23 cellular contexts compared by ENCODE assay signal in the genomic region with DNA sequence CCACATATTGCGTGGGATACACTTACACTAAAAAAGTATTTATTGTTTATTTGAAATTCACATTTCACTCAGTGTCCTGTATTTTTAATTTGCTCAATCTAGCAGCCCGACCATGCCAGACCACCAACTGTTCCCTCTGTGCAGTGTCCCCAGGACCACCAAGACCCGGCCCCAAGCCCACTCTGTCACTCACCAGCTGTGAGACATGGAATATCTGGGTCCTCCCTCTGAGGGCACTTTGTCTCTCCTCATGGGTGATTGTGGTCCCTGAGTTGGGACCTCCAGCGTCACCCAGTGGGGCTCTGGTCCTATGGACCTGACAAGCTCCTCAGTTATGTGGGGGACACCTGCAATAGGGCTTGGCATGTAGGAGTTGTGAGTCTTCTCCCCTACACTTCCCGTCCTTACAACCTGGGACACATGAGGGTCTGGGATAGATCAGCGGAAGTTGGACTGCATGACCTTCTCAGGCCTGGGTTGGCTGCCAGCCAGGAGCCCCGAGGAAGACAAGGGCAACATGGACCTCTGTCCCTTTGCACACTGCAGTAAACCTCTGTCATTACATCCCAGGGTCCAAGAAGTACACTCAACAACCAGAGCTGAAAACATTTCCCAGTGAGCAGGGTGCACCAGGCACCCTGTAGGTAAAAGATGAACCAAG. TPM values are rescaled to one million over a fixed set of nuclear protein-coding genes. Genes with fewer than 3 reads are reported as not detected.
A peak's percentile ranks its signal among the peaks of the same experiment; 100 is the strongest.
DNase-seq lines count a peak whose midpoint lies in the region; ATAC-seq, FAIRE-seq and TF ChIP-seq lines count a peak whose summit lies in the region.
"Had no signal": no experiment of that assay in that cellular context is flagged by ENCODE, and none has a peak within 500 bp of the region (broad histone marks: within the 10 kb centered on the region; RNA-seq: fewer than 3 reads in every experiment).

No MANE protein-coding gene starts in this region.

- no peak for TF ChIP-seq RAD21 in K562 (CRISPR knock-in tag; conservative IDR thresholded peaks at IDR 0.05 in 1 of 2, IDR thresholded peaks at IDR 0.05 in 1 of 2)

- no peaks in the 10 kb centered on the region for H3K79me2 ChIP-seq in DND-41 (ENCODE audit: insufficient read depth, low read length)
- H3K79me2 ChIP-seq in K562 (ENCODE audit: control insufficient read depth, insufficient read depth, low read length) = no peaks in the 10 kb centered on the region
- H3K79me2 ChIP-seq in H9 (ENCODE audit: insufficient read depth, low read length) = no peaks in the 10 kb centered on the region

- H4K8ac ChIP-seq in H9 (replicated peaks; ENCODE audit: insufficient read length, low read depth, low read length) = no peak overlapping the region

- H3K23ac ChIP-seq in H9 (ENCODE audit: insufficient read length, low read depth, low read length) = no peak overlapping the region

- no peak overlapping the region for H3K4me3 Mint-ChIP-seq in H9
- no peak overlapping the region for H3K4me3 Mint-ChIP-seq in activated naive CD4-positive, alpha-beta T cell treated with anti-CD3 and anti-CD28 coated beads for 36 hours

- no peak overlapping the region for H4K5ac ChIP-seq in H9 (ENCODE audit: insufficient read length, low read depth, low read length)

- no peak for TF ChIP-seq POLR2A in K562 (conservative IDR thresholded peaks at IDR 0.05)

- intact Hi-C loops in K562 (cut with micrococcal nuclease) (no loop called here), colonic mucosa (cut with DNase I) (no loop called here)
- intact Hi-C loops in activated naive CD4-positive, alpha-beta T cell treated with anti-CD3 and anti-CD28 coated beads for 36 hours (cut with micrococcal nuclease) = no loop called here

- no peak overlapping the region for H2BK120ac ChIP-seq in H9 (ENCODE audit: low read depth, low read length, poor library complexity, severe bottlenecking)

- CTCF ChIA-PET in K562 (lab: Yijun Ruan, JAX; ENCODE audit: low intra/inter-chr PET ratio) = no interaction called here
- CTCF ChIA-PET in activated naive CD4-positive, alpha-beta T cell treated with anti-CD3 and anti-CD28 coated beads for 36 hours (lab: Charles Lee) = no interaction called here

- no peak overlapping the region for H3K27ac Mint-ChIP-seq in H9
- H3K27ac Mint-ChIP-seq in activated naive CD4-positive, alpha-beta T cell treated with anti-CD3 and anti-CD28 coated beads for 36 hours = no peak overlapping the region

- TF ChIP-seq CTCF in DND-41 (IDR thresholded peaks at IDR 0.05; ENCODE audit: borderline replicate concordance, extremely low read depth, low read length, poor library complexity, severe bottlenecking) = no peak
- no peak for TF ChIP-seq CTCF in K562 (IDR thresholded peaks at IDR 0.05 in 2 of 3, conservative IDR thresholded peaks at IDR 0.05 in 1 of 3; ENCODE audit: insufficient read depth in 2 of 3, low read depth in 1 of 3, low read length in 3 of 3)
- no peak for TF ChIP-seq CTCF in right atrium auricular region (IDR thresholded peaks at IDR 0.05)
- no peak for TF ChIP-seq CTCF in H9 (conservative IDR thresholded peaks at IDR 0.05)
- TF ChIP-seq CTCF in colonic mucosa (IDR thresholded peaks at IDR 0.05) = no peak

- no peaks in the 10 kb centered on the region for H3K9me3 Mint-ChIP-seq in H9
- H3K9me3 Mint-ChIP-seq in activated naive CD4-positive, alpha-beta T cell treated with anti-CD3 and anti-CD28 coated beads for 36 hours = no peaks in the 10 kb centered on the region
- H3K9me3 Mint-ChIP-seq: CD8-positive, alpha-beta memory T cell had no signal

- no peak overlapping the region for H3K27ac ChIP-seq in DND-41 (ENCODE audit: low read length)
- H3K27ac ChIP-seq in K562 (ENCODE audit: extremely low read depth, low read depth, low read length) = no peak overlapping the region
- peak overlapping the region; percentile 28 to 43 for H3K27ac ChIP-seq in right atrium auricular region
- H3K27ac ChIP-seq in skeletal muscle tissue (ENCODE audit: low read depth, low read length) = peak overlapping the region; percentile 48
- no peak overlapping the region for H3K27ac ChIP-seq in H9 (ENCODE audit: insufficient read length, low read depth, low read length)
- no peak overlapping the region for H3K27ac ChIP-seq in colonic mucosa
- H3K27ac ChIP-seq: PC-9 had no signal

- H3K18ac ChIP-seq in H9 (ENCODE audit: insufficient read length, low read depth, low read length) = no peak overlapping the region

- H3K23me2 ChIP-seq in H9 (ENCODE audit: insufficient read length, low read depth, low read length, poor library complexity, severe bottlenecking) = no peaks in the 10 kb centered on the region

- ATAC-seq in DND-41 (ENCODE audit: insufficient read depth, low read depth) (no peak), K562 (no peak)
- ATAC-seq: HepG2 had no signal

- in situ Hi-C loops in K562 (cut with MboI) = no loop called here

- H3K4me3 ChIP-seq in DND-41 (ENCODE audit: low read depth in 1 of 2, low read length in 2 of 2) (no peak overlapping the region), K562 (no peak overlapping the region), right atrium auricular region (no peak overlapping the region), skeletal muscle tissue (ENCODE audit: low read length in 3 of 3) (peak overlapping the region in 1 of 3 donors; percentile 22), colonic mucosa (no peak overlapping the region)
- H3K4me3 ChIP-seq: GM12878, PC-9 had no signal

- TF ChIP-seq EP300 in K562 (IDR thresholded peaks at IDR 0.05; ENCODE audit: low read length) = no peak

- H3K27me3 Mint-ChIP-seq in H9 (ENCODE audit: low read depth) = peaks cover 21% of the 10 kb centered on the region
- H3K27me3 Mint-ChIP-seq in activated naive CD4-positive, alpha-beta T cell treated with anti-CD3 and anti-CD28 coated beads for 36 hours (ENCODE audit: low read depth) = peaks cover 1% of the 10 kb centered on the region

- no peak overlapping the region for H2AK5ac ChIP-seq in H9 (ENCODE audit: insufficient read length, low read length)

- no peaks in the 10 kb centered on the region for H3K9me1 ChIP-seq in K562 (ENCODE audit: control insufficient read depth, insufficient read depth, low read length)

- H2BK20ac ChIP-seq in H9 (ENCODE audit: low read depth, low read length, poor library complexity, severe bottlenecking) = no peak overlapping the region

- H3K36me3 ChIP-seq in DND-41 (ENCODE audit: insufficient read depth, low read length) = no peaks in the 10 kb centered on the region
- peaks cover 4% of the 10 kb centered on the region; the same call in 1 of the 3 replicates for H3K36me3 ChIP-seq in K562 (ENCODE audit: control insufficient read depth, insufficient read depth, low read length)
- H3K36me3 ChIP-seq in right atrium auricular region = peaks cover 3% of the 10 kb centered on the region
- peaks cover 48 to 63% (median 48%) of the 10 kb centered on the region in 3 donors for H3K36me3 ChIP-seq in skeletal muscle tissue (ENCODE audit: control insufficient read depth in 3 of 3, insufficient read depth in 3 of 3, low read length in 3 of 3)
- H3K36me3 ChIP-seq in colonic mucosa = no peaks in the 10 kb centered on the region
- H3K36me3 ChIP-seq: BE2C had no signal

- no peak overlapping the region for H2BK5ac ChIP-seq in H9 (ENCODE audit: insufficient read length, low read length)

- no peaks in the 10 kb centered on the region for H3K9me3 ChIP-seq in DND-41 (ENCODE audit: insufficient read depth, low read length, severe bottlenecking)
- no peaks in the 10 kb centered on the region for H3K9me3 ChIP-seq in K562 (replicated peaks; ENCODE audit: control insufficient read depth, insufficient read depth, low read depth, low read length)
- H3K9me3 ChIP-seq in right atrium auricular region = no peaks in the 10 kb centered on the region
- no peaks in the 10 kb centered on the region for H3K9me3 ChIP-seq in skeletal muscle tissue (ENCODE audit: control insufficient read depth in 3 of 3, low read length in 3 of 3)
- no peaks in the 10 kb centered on the region for H3K9me3 ChIP-seq in H9 (ENCODE audit: control insufficient read depth, low read depth, low read length)
- no peaks in the 10 kb centered on the region for H3K9me3 ChIP-seq in colonic mucosa
- H3K9me3 ChIP-seq: BE2C had no signal

- no peak overlapping the region for H2AFZ ChIP-seq in DND-41 (ENCODE audit: low read depth, low read length)
- no peak overlapping the region for H2AFZ ChIP-seq in K562 (ENCODE audit: low read depth, low read length)
- no peak overlapping the region for H2AFZ ChIP-seq in H9 (ENCODE audit: low read length)
- H2AFZ ChIP-seq: PC-9 had no signal

- DNase-seq in DND-41 = no peak
- DNase-seq in K562 (ENCODE audit: extremely low read depth in 1 of 4, low spot score in 3 of 4) = no peak
- no peak for DNase-seq in right atrium auricular region (ENCODE audit: low spot score)
- DNase-seq in H9 = no peak
- no peak for DNase-seq in activated naive CD4-positive, alpha-beta T cell treated with anti-CD3 and anti-CD28 coated beads for 36 hours
- no peak for DNase-seq in colonic mucosa
- DNase-seq: ACHN; BE2C; CD8-positive, alpha-beta memory T cell; GDM1; GOT3; Karpas-422; MM.1S; NCI-H1105; NCI-H1694; NCI-H2107; NCI-H2227 treated with DMSO at 0.1 percent for 48 hours; NCI-H524; PC-9 had no signal

- H4K20me1 ChIP-seq in DND-41 (ENCODE audit: insufficient read depth, low read length) (no peaks in the 10 kb centered on the region), K562 (replicated peaks; ENCODE audit: control insufficient read depth, insufficient read depth, low read length) (no peaks in the 10 kb centered on the region; the same call in 1 of the 2 replicates), H9 (ENCODE audit: control insufficient read depth, insufficient read depth, insufficient read length) (no peaks in the 10 kb centered on the region)

- no peak overlapping the region for H2BK15ac ChIP-seq in H9 (ENCODE audit: low read depth, low read length)

- H2BK12ac ChIP-seq in H9 (ENCODE audit: insufficient read length, low read depth, low read length) = no peak overlapping the region

- no TSS peak for BruUV-seq in K562 (replicated peaks; lab: Mats Ljungman, UMichigan)

- H3T11ph ChIP-seq in H9 (ENCODE audit: low read length) = no peak overlapping the region

- WGBS in K562 (ENCODE audit: insufficient coverage, low coverage, missing lambda C conversion rate) = 66% methylated on average over 7 of the region's 7 CpGs
- no CpG with 5 or more reads among the region's 7 CpGs for WGBS in H9 (ENCODE audit: extremely low coverage, insufficient read length, low lambda C conversion rate)

- H3K4me1 Mint-ChIP-seq in H9 = no peaks in the 10 kb centered on the region
- peaks cover 13% of the 10 kb centered on the region for H3K4me1 Mint-ChIP-seq in activated naive CD4-positive, alpha-beta T cell treated with anti-CD3 and anti-CD28 coated beads for 36 hours (ENCODE audit: low read depth)

- no peak overlapping the region for H3K4ac ChIP-seq in H9 (ENCODE audit: low read depth, low read length)

- H3K4me2 ChIP-seq in DND-41 (ENCODE audit: insufficient read depth, low read length) = peak overlapping the region; percentile 63
- no peak overlapping the region for H3K4me2 ChIP-seq in K562 (ENCODE audit: insufficient read depth, low read length)
- no peak overlapping the region for H3K4me2 ChIP-seq in H9 (ENCODE audit: insufficient read depth, insufficient read length, low read length)
- H3K4me2 ChIP-seq: PC-9 had no signal

- H3K9ac ChIP-seq in DND-41 (ENCODE audit: low read depth, low read length) (no peak overlapping the region), K562 (ENCODE audit: insufficient read depth in 1 of 2, low read depth in 2 of 2, low read length in 2 of 2) (peak overlapping the region in 1 of 2 experiments; percentile 12; a peak in 1 of 4 replicates), skeletal muscle tissue (ENCODE audit: low read depth in 1 of 3, low read length in 3 of 3) (peak overlapping the region in 1 of 3 donors; percentile 62), H9 (ENCODE audit: extremely low read depth, insufficient read length, low read length) (no peak overlapping the region), colonic mucosa (ENCODE audit: low read depth in 2 of 2, low read length in 2 of 2) (no peak overlapping the region)

- no peak for FAIRE-seq in K562 (lab: Jason Lieb, UNC)
- FAIRE-seq: D721Med, HepG2 had no signal

- no peak overlapping the region for H3K14ac ChIP-seq in H9 (ENCODE audit: insufficient read depth, low read length)

- no peak overlapping the region for H4K91ac ChIP-seq in H9 (ENCODE audit: insufficient read length, low read depth, low read length)

- H3K79me1 ChIP-seq in H9 (ENCODE audit: insufficient read depth, low read depth, low read length, poor library complexity, severe bottlenecking) = no peaks in the 10 kb centered on the region

- POLR2A ChIA-PET in K562 (lab: Yijun Ruan, JAX) = interaction anchor here (0.6 kb wide), 2 partner anchors 9 to 426 kb away, joined by 3 read pairs; no protein-coding TSS in a partner anchor

- no peaks in the 10 kb centered on the region for H3K27me3 ChIP-seq in DND-41 (ENCODE audit: insufficient read depth, low read length, poor library complexity)
- no peaks in the 10 kb centered on the region for H3K27me3 ChIP-seq in K562 (ENCODE audit: control insufficient read depth in 2 of 2, insufficient read depth in 2 of 2, low read length in 2 of 2)
- H3K27me3 ChIP-seq in right atrium auricular region = no peaks in the 10 kb centered on the region
- no peaks in the 10 kb centered on the region for H3K27me3 ChIP-seq in skeletal muscle tissue (ENCODE audit: control insufficient read depth in 3 of 3, insufficient read depth in 3 of 3, low read length in 3 of 3)
- H3K27me3 ChIP-seq in H9 (ENCODE audit: insufficient read depth, low read length) = no peaks in the 10 kb centered on the region
- H3K27me3 ChIP-seq in colonic mucosa = no peaks in the 10 kb centered on the region
- H3K27me3 ChIP-seq: BE2C had no signal

- no peak overlapping the region for H3K56ac ChIP-seq in H9 (ENCODE audit: insufficient read length, low read depth, low read length)

- H3K36me3 Mint-ChIP-seq in H9 (ENCODE audit: insufficient read depth in 1 of 3, low read depth in 3 of 3) = no peaks in the 10 kb centered on the region
- H3K36me3 Mint-ChIP-seq in activated naive CD4-positive, alpha-beta T cell treated with anti-CD3 and anti-CD28 coated beads for 36 hours (ENCODE audit: low read depth) = no peaks in the 10 kb centered on the region
- H3K36me3 Mint-ChIP-seq: CD8-positive, alpha-beta memory T cell had no signal

- H3K4me1 ChIP-seq in DND-41 (ENCODE audit: insufficient read depth, low read length) = peaks cover 41% of the 10 kb centered on the region
- H3K4me1 ChIP-seq in K562 (replicated peaks in 1 of 2; ENCODE audit: control insufficient read depth in 2 of 2, insufficient read depth in 2 of 2, low read length in 2 of 2) = peaks cover 0 to 3% of the 10 kb centered on the region in 2 experiments; a peak in 3 of 5 replicates
- peaks cover 0 to 13% of the 10 kb centered on the region in 2 donors for H3K4me1 ChIP-seq in right atrium auricular region
- H3K4me1 ChIP-seq in skeletal muscle tissue (ENCODE audit: control insufficient read depth in 3 of 3, insufficient read depth in 3 of 3, low read length in 3 of 3) = peaks cover 35 to 79% (median 71%) of the 10 kb centered on the region in 3 donors
- H3K4me1 ChIP-seq in H9 (ENCODE audit: insufficient read depth, low read length) = no peaks in the 10 kb centered on the region
- H3K4me1 ChIP-seq in colonic mucosa = no peaks in the 10 kb centered on the region

RNA-seq across cellular contexts. Expression of gene C10orf71, which starts 12.1 kb away (rescaled TPM):
- 9.0 and 13.8 TPM in 2 replicates for total RNA-seq in K562 (2011; cell fraction: chromatin; rRNA removed; ENCODE audit: low replicate concordance)
- total RNA-seq in K562 (2011; cell fraction: nucleolus; rRNA removed) = 5.0 and 7.8 TPM in 2 replicates
- total RNA-seq in K562 (2011; cell fraction: nucleoplasm; rRNA removed) = 6.0 and 7.1 TPM in 2 replicates
- total RNA-seq in K562 (2014; rRNA removed) = 1.1 and 1.7 TPM in 2 replicates
- total RNA-seq in K562 (2014; rRNA removed; fragmentation: Illumina TruSeq; extraction: Trizol) = 1.7 and 2.2 TPM in 2 replicates
- total RNA-seq in K562 (2015; rRNA removed; fragmentation: Illumina TruSeq; extraction: Trizol) = 1.5 and 2.4 TPM in 2 replicates
- 4.5 and 4.9 TPM in 2 replicates for total RNA-seq in K562 (2021)
- 0.89 and 1.0 TPM in 2 replicates for polyA plus RNA-seq in K562 (2011; rRNA removed)
- polyA plus RNA-seq in K562 (2011; cell fraction: cytosol; rRNA removed) = 0.71 and 1.0 TPM in 2 replicates
- 2.5 and 5.7 TPM in 2 replicates for polyA plus RNA-seq in K562 (2011; cell fraction: nucleus; rRNA removed)
- 2.2 TPM in 2 replicates for polyA plus RNA-seq in K562 (2012)
- polyA plus RNA-seq in K562 (2014; fragmentation: Illumina TruSeq; extraction: Trizol) = 2.1 and 2.5 TPM in 2 replicates
- polyA plus RNA-seq in K562 (2014; fragmentation: Nextera tagmentation; extraction: Ambion mirVana) = under 1 TPM; 0.06 to 0.30 TPM
- 1.1 and 1.3 TPM in 2 replicates for polyA plus RNA-seq in K562 (2014; rRNA removed)
- polyA minus RNA-seq in K562 (2011; rRNA and poly(A)+ RNA removed) = 3.6 TPM in 2 replicates
- polyA minus RNA-seq in K562 (2011; cell fraction: cytosol; rRNA and poly(A)+ RNA removed) = 2.8 and 3.1 TPM in 2 replicates
- 5.8 and 7.6 TPM in 2 replicates for polyA minus RNA-seq in K562 (2011; cell fraction: nucleus; rRNA and poly(A)+ RNA removed)
- total RNA-seq in right atrium auricular region = 10 to 100 TPM; 34.9 to 48.2 TPM
- 4.7 TPM for total RNA-seq in skeletal muscle tissue
- not detected in 2 replicates for total RNA-seq in H9 (2021)
- not detected for total RNA-seq in activated naive CD4-positive, alpha-beta T cell treated with anti-CD3 and anti-CD28 coated beads for 36 hours
- not detected for total RNA-seq in colonic mucosa
- total RNA-seq: CD8-positive, alpha-beta memory T cell; GM12878; HepG2; PC-9 had no signal
- polyA plus RNA-seq: CD8-positive, alpha-beta memory T cell; GM12878; HepG2 had no signal

Comparison
In these comparisons a context has a peak if more than half of its experiments do, and no peak if none do; other contexts are left out.
1. H3K27ac ChIP-seq: peak in right atrium auricular region (2 of 2) and skeletal muscle tissue (single experiment); none in DND-41 (single experiment), K562 (single experiment), H9 (single experiment) and colonic mucosa (single experiment).